11 cellular contexts compared by ENCODE assay signal in genomic region chr19:6803036-6803404, GRCh38. TPM values are rescaled to one million over a fixed set of nuclear protein-coding genes. Genes with fewer than 3 reads are reported as not detected.
A peak's percentile ranks its signal among the peaks of the same experiment; 100 is the strongest.
DNase-seq lines count a peak whose midpoint lies in the region; ATAC-seq and TF ChIP-seq lines count a peak whose summit lies in the region.
"Had no signal": no experiment of that assay in that cellular context is flagged by ENCODE, and none has a peak within 500 bp of the region (broad histone marks: within the 10 kb centered on the region; RNA-seq: fewer than 3 reads in every experiment).

No MANE protein-coding gene starts in this region.

- no peak for TF ChIP-seq CTCF in activated CD8-positive, alpha-beta T cell treated with anti-CD3 and anti-CD28 coated beads for 36 hours (IDR thresholded peaks at IDR 0.05)
- no peak for TF ChIP-seq CTCF in neutrophil (IDR thresholded peaks at IDR 0.05)

- H3K27me3 ChIP-seq in neutrophil, result no peaks in the 10 kb centered on the region

- CTCF ChIA-PET in activated CD8-positive, alpha-beta T cell treated with anti-CD3 and anti-CD28 coated beads for 36 hours (lab: Charles Lee), result interaction anchor here (1.2 to 2.6 kb wide), 8 partner anchors 8 to 251 kb away, joined by 3 to 9 read pairs (median 4); partner anchors contain the start of gene VAV1

- POLR2A ChIA-PET in activated CD8-positive, alpha-beta T cell treated with anti-CD3 and anti-CD28 coated beads for 36 hours (lab: Charles Lee), result interaction anchor here (0.6 to 5.4 kb wide), 10 partner anchors 12 to 115 kb away, joined by 3 to 45 read pairs (median 3); partner anchors contain the start of genes SH2D3A and VAV1

- DNase-seq in SIG-M5 treated with dmso at 0.1 percent for 504 hours (lab: John Stamatoyannopoulos, UW; ENCODE audit: unreplicated experiment) (peak; percentile 64), SIG-M5 (lab: John Stamatoyannopoulos, UW) (no peak), GOT3 (lab: John Stamatoyannopoulos, UW) (no peak), EL (no peak), kidney tubule cell (ENCODE audit: low spot score) (no peak)
- DNase-seq in activated CD8-positive, alpha-beta T cell treated with anti-CD3 and anti-CD28 coated beads for 36 hours, result peak; percentile 11
- DNase-seq: SHP77 had no signal

- peak overlapping the region; percentile 95 for H3K4me3 Mint-ChIP-seq in activated CD8-positive, alpha-beta T cell treated with anti-CD3 and anti-CD28 coated beads for 36 hours

- peak overlapping the region; percentile 93 for H3K27ac Mint-ChIP-seq in activated CD8-positive, alpha-beta T cell treated with anti-CD3 and anti-CD28 coated beads for 36 hours

- ATAC-seq in HG03378 (IDR thresholded peaks at IDR 0.05; ENCODE audit: unreplicated experiment), result peak; percentile 8
- no peak for ATAC-seq in activated CD8-positive, alpha-beta T cell treated with anti-CD3 and anti-CD28 coated beads for 36 hours

- peak overlapping the region; percentile 93 for H3K27ac ChIP-seq in neutrophil
- H3K27ac ChIP-seq: suprapubic skin had no signal

- intact Hi-C loops in activated CD8-positive, alpha-beta T cell treated with anti-CD3 and anti-CD28 coated beads for 36 hours (cut with micrococcal nuclease), result loop anchor here (5.0 kb wide), 1 partner anchor 36 kb away; the partner anchor contains the start of gene SH2D3A

- peaks cover 4% of the 10 kb centered on the region for H3K36me3 ChIP-seq in neutrophil
- H3K36me3 ChIP-seq: suprapubic skin had no signal

- H3K4me3 ChIP-seq in neutrophil (ENCODE audit: low read depth in 1 of 2, low read length in 1 of 2), result peak overlapping the region; percentile 37 to 66
- H3K4me3 ChIP-seq: suprapubic skin had no signal

- H3K9me3 Mint-ChIP-seq in activated CD8-positive, alpha-beta T cell treated with anti-CD3 and anti-CD28 coated beads for 36 hours, result no peaks in the 10 kb centered on the region

- no peaks in the 10 kb centered on the region for H3K27me3 Mint-ChIP-seq in activated CD8-positive, alpha-beta T cell treated with anti-CD3 and anti-CD28 coated beads for 36 hours

- H3K36me3 Mint-ChIP-seq in activated CD8-positive, alpha-beta T cell treated with anti-CD3 and anti-CD28 coated beads for 36 hours (ENCODE audit: low read depth), result peaks cover 35% of the 10 kb centered on the region

- peaks cover 52% of the 10 kb centered on the region for H3K4me1 Mint-ChIP-seq in activated CD8-positive, alpha-beta T cell treated with anti-CD3 and anti-CD28 coated beads for 36 hours (ENCODE audit: low read depth)

- H3K4me1 ChIP-seq in neutrophil (ENCODE audit: control insufficient read depth in 1 of 2, insufficient read depth in 1 of 2, low read depth in 1 of 2, low read length in 1 of 2), result peaks cover 56 to 69% of the 10 kb centered on the region in 2 experiments

- H3K9me3 ChIP-seq in neutrophil, result no peaks in the 10 kb centered on the region
- H3K9me3 ChIP-seq: suprapubic skin had no signal

RNA-seq across cellular contexts. Expression of gene VAV1, which starts 30.5 kb away (rescaled TPM):
- 10 to 100 TPM; 61.7 to 65.4 TPM for total RNA-seq in activated CD8-positive, alpha-beta T cell treated with anti-CD3 and anti-CD28 coated beads for 36 hours
- total RNA-seq: A172 had no signal

RNA-seq across cellular contexts. Expression of gene SH2D3A, which starts 35.8 kb away (rescaled TPM):
- 10 to 100 TPM; 20.6 to 20.9 TPM for total RNA-seq in activated CD8-positive, alpha-beta T cell treated with anti-CD3 and anti-CD28 coated beads for 36 hours
- total RNA-seq: A172 had no signal

Comparison
In these comparisons a context has a peak if more than half of its experiments do, and no peak if none do; other contexts are left out.
1. DNase-seq: peak in SIG-M5 treated with dmso at 0.1 percent for 504 hours (single experiment) and activated CD8-positive, alpha-beta T cell treated with anti-CD3 and anti-CD28 coated beads for 36 hours (single experiment); none in SIG-M5 (single experiment), GOT3 (single experiment), EL (single experiment) and kidney tubule cell (single experiment).